In genomic region chr5:65867509-65868195, GRCh38 we compare ENCODE assay signal across 15 cellular contexts. TPM values are rescaled to one million over a fixed set of nuclear protein-coding genes. Genes with fewer than 3 reads are reported as not detected.
DNase-seq lines count a peak whose midpoint lies in the region; ATAC-seq, FAIRE-seq and TF ChIP-seq lines count a peak whose summit lies in the region.
"Had no signal": no experiment of that assay in that cellular context is flagged by ENCODE, and none has a peak within 500 bp of the region (broad histone marks: within the 10 kb centered on the region; RNA-seq: fewer than 3 reads in every experiment).

No MANE protein-coding gene starts in this region.

- H3K36me3 ChIP-seq in BLaER1 treated with 17β-estradiol and CSF1 and Interleukin-3, amounts not matched to agents 10 nM and 100 nM, result no peaks in the 10 kb centered on the region
- no peaks in the 10 kb centered on the region for H3K36me3 ChIP-seq in stomach

- H3K9me3 ChIP-seq in BLaER1 treated with 17β-estradiol and CSF1 and Interleukin-3, amounts not matched to agents 10 nM and 100 nM (replicated peaks in 1 of 11), result peaks cover 0 to 14% (median 9%) of the 10 kb centered on the region in 11 experiments; a peak in 15 of 22 replicates
- H3K9me3 ChIP-seq in stomach, result no peaks in the 10 kb centered on the region

- TF ChIP-seq POLR2A in stomach (IDR thresholded peaks at IDR 0.05), result no peak

- H3K4me1 Mint-ChIP-seq in activated naive CD8-positive, alpha-beta T cell treated with anti-CD3 and anti-CD28 coated beads for 36 hours, result peaks cover 24% of the 10 kb centered on the region

- H4K20me1 ChIP-seq in BLaER1 treated with 17β-estradiol and CSF1 and Interleukin-3, amounts not matched to agents 10 nM and 100 nM, result no peaks in the 10 kb centered on the region

- TF ChIP-seq EP300 in stomach (IDR thresholded peaks at IDR 0.05), result no peak

- no peak overlapping the region for H3K9ac ChIP-seq in BLaER1 treated with 17β-estradiol and CSF1 and Interleukin-3, amounts not matched to agents 10 nM and 100 nM

- peak overlapping the region; percentile 64 for H3K4me3 Mint-ChIP-seq in activated naive CD8-positive, alpha-beta T cell treated with anti-CD3 and anti-CD28 coated beads for 36 hours
- H3K4me3 Mint-ChIP-seq: immature natural killer cell, neural crest cell had no signal

- no peak overlapping the region for H3K27ac ChIP-seq in BLaER1 treated with 17β-estradiol and CSF1 and Interleukin-3, amounts not matched to agents 10 nM and 100 nM
- no peak overlapping the region for H3K27ac ChIP-seq in stomach

- ATAC-seq in HG03457 (IDR thresholded peaks at IDR 0.05; ENCODE audit: unreplicated experiment), result no peak
- ATAC-seq: esophagus mucosa had no signal

- H3K4me2 ChIP-seq in BLaER1 treated with 17β-estradiol and CSF1 and Interleukin-3, amounts not matched to agents 10 nM and 100 nM, result peak overlapping the region; percentile 6 to 59 (median 36); a peak in 19 of 22 replicates

- H3K27me3 ChIP-seq in BLaER1 treated with 17β-estradiol and CSF1 and Interleukin-3, amounts not matched to agents 10 nM and 100 nM, result no peaks in the 10 kb centered on the region
- no peaks in the 10 kb centered on the region for H3K27me3 ChIP-seq in stomach

- no peaks in the 10 kb centered on the region for H3K27me3 Mint-ChIP-seq in activated naive CD8-positive, alpha-beta T cell treated with anti-CD3 and anti-CD28 coated beads for 36 hours

- H3K36me3 Mint-ChIP-seq in activated naive CD8-positive, alpha-beta T cell treated with anti-CD3 and anti-CD28 coated beads for 36 hours, result peaks cover 2% of the 10 kb centered on the region
- H3K36me3 Mint-ChIP-seq: immature natural killer cell had no signal

- FAIRE-seq in GM19239 (lab: Jason Lieb, UNC), result peak; percentile 76

- no peak overlapping the region for H3K4me3 ChIP-seq in BLaER1 treated with 17β-estradiol and CSF1 and Interleukin-3, amounts not matched to agents 10 nM and 100 nM
- no peak overlapping the region for H3K4me3 ChIP-seq in stomach

- H3K4me1 ChIP-seq in BLaER1 treated with 17β-estradiol and CSF1 and Interleukin-3, amounts not matched to agents 10 nM and 100 nM, result peaks cover 6 to 13% (median 10%) of the 10 kb centered on the region in 10 experiments; a peak in 19 of 20 replicates
- H3K4me1 ChIP-seq in stomach, result peaks cover 0 to 5% (median 0%) of the 10 kb centered on the region in 4 donors

- 67 to 73% (median 72%) methylated on average over 11 of the region's 11 CpGs for WGBS in stomach, 5 donors

- peak overlapping the region; percentile 65 for H3K27ac Mint-ChIP-seq in activated naive CD8-positive, alpha-beta T cell treated with anti-CD3 and anti-CD28 coated beads for 36 hours
- H3K27ac Mint-ChIP-seq: immature natural killer cell had no signal

- peaks cover 8% of the 10 kb centered on the region for H3K9me3 Mint-ChIP-seq in activated naive CD8-positive, alpha-beta T cell treated with anti-CD3 and anti-CD28 coated beads for 36 hours
- H3K9me3 Mint-ChIP-seq: immature natural killer cell, neural crest cell had no signal

- intact Hi-C loops in stomach (cut with DNase I; ENCODE audit: low total_unique reads), result no loop called here

- no peak for TF ChIP-seq CTCF in stomach (IDR thresholded peaks at IDR 0.05)

- DNase-seq in GM19239 (ENCODE audit: insufficient read length, low spot score) (no peak), lung microvascular endothelial cell (ENCODE audit: low read depth in 2 of 2) (peak; percentile 83 to 90), NCI-H446 (lab: John Stamatoyannopoulos, UW) (no peak), stomach (no peak), NCI-H524 (lab: John Stamatoyannopoulos, UW) (no peak)
- DNase-seq in activated naive CD8-positive, alpha-beta T cell treated with anti-CD3 and anti-CD28 coated beads for 36 hours, result no peak
- DNase-seq: H7; immature natural killer cell; NCI-H2081; stimulated activated CD8-positive, alpha-beta memory T cell treated with anti-CD3 and anti-CD28 coated beads, Interleukin-4, amount 100 ng/mL, for 48 hours; T1000 had no signal

RNA-seq across cellular contexts. Expression of gene ERBIN, which starts 58.7 kb away (rescaled TPM):
- total RNA-seq in activated naive CD8-positive, alpha-beta T cell treated with anti-CD3 and anti-CD28 coated beads for 36 hours, result 10 to 100 TPM; 38.3 to 41.1 TPM
- total RNA-seq in lung microvascular endothelial cell (43.8 and 55.2 TPM in 2 replicates), stomach (100 to 1,000 TPM in 1 of 5 donors, 10 to 100 TPM in 4; 30.1 to 207 (median 62.6) TPM)
- 10 to 100 TPM; 10.3 to 24.3 (median 15.3) TPM for polyA plus RNA-seq in stomach

Comparison
In these comparisons a context has a peak if more than half of its experiments do, and no peak if none do; other contexts are left out.
1. DNase-seq: peak in lung microvascular endothelial cell (2 of 2); none in GM19239 (single experiment), activated naive CD8-positive, alpha-beta T cell treated with anti-CD3 and anti-CD28 coated beads for 36 hours (single experiment), NCI-H446 (0 of 2), stomach (single experiment) and NCI-H524 (0 of 2).